ENCODE assay signal across 17 cellular contexts in the genomic region with DNA sequence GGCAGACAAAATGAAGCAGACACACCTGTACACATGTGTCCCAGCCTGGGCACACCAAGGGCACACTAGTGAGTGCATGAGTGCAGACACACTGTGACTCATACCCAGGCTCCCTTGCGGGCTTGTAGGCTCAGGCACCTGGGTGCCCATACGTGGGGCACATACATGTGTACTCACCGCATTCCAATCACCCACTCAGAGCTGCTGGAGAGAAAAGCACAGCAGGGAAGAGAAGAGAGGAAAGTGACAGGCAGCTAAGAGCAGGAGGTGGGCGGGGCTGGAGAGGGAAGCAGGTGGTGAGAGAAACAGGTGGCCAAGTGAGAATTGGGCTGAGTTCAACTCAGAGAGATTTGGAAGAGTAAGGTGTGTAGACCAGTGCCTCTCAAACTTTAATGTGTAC. TPM values are rescaled to one million over a fixed set of nuclear protein-coding genes. Genes with fewer than 3 reads are reported as not detected.
DNase-seq lines count a peak whose midpoint lies in the region; ATAC-seq and TF ChIP-seq lines count a peak whose summit lies in the region.
"Had no signal": no experiment of that assay in that cellular context is flagged by ENCODE, and none has a peak within 500 bp of the region (broad histone marks: within the 10 kb centered on the region; RNA-seq: fewer than 3 reads in every experiment).

No MANE protein-coding gene starts in this region.

- no peak overlapping the region for H3K14ac ChIP-seq in H9 (ENCODE audit: insufficient read depth, low read length)

- DNase-seq in Ammon's horn (ENCODE audit: low spot score) (peak; percentile 22), H9 (peak; percentile 78), NCI-H2171 (lab: John Stamatoyannopoulos, UW) (peak; percentile 82), cerebellum (ENCODE audit: low spot score) (peak; percentile 77), mucosa of gallbladder (ENCODE audit: low spot score) (no peak), NCI-H526 treated with DMSO at 0.1 percent for 48 hours (lab: John Stamatoyannopoulos, UW) (no peak), NCI-H1694 (lab: John Stamatoyannopoulos, UW) (no peak)
- DNase-seq: activated CD4-positive, alpha-beta memory T cell treated with anti-CD3 and anti-CD28 coated beads for 36 hours; activated naive CD8-positive, alpha-beta T cell treated with anti-CD3 and anti-CD28 coated beads, Interleukin-2, amount 50 U/mL, for 24 hours; effector memory CD4-positive, alpha-beta T cell; HFFc6; NCI-H1930; stomach had no signal

- no peak overlapping the region for H3K23ac ChIP-seq in H9 (ENCODE audit: insufficient read length, low read depth, low read length)

- no peaks in the 10 kb centered on the region for H3K79me2 ChIP-seq in H9 (ENCODE audit: insufficient read depth, low read length)

- H3K27me3 Mint-ChIP-seq in H9 (ENCODE audit: low read depth) = peaks cover 73% of the 10 kb centered on the region

- no peak overlapping the region for H2AFZ ChIP-seq in H9 (ENCODE audit: low read length)

- peaks cover 2% of the 10 kb centered on the region; the same call in 1 of the 2 replicates for H3K4me1 ChIP-seq in H9 (ENCODE audit: insufficient read depth, low read length)
- H3K4me1 ChIP-seq: SJSA1 had no signal

- H4K20me1 ChIP-seq in H9 (ENCODE audit: control insufficient read depth, insufficient read depth, insufficient read length) = no peaks in the 10 kb centered on the region

- no peak overlapping the region for H3K56ac ChIP-seq in H9 (ENCODE audit: insufficient read length, low read depth, low read length)

- no peak overlapping the region for H3T11ph ChIP-seq in H9 (ENCODE audit: low read length)

- no peak overlapping the region for H2BK12ac ChIP-seq in H9 (ENCODE audit: insufficient read length, low read depth, low read length)

- no peaks in the 10 kb centered on the region; a peak in 1 of 5 replicates for H3K9me3 Mint-ChIP-seq in H9
- H3K9me3 Mint-ChIP-seq: activated CD4-positive, alpha-beta memory T cell treated with anti-CD3 and anti-CD28 coated beads for 36 hours; activated naive CD8-positive, alpha-beta T cell treated with anti-CD3 and anti-CD28 coated beads, Interleukin-2, amount 50 U/mL, for 24 hours; CD8-positive, alpha-beta memory T cell; HFFc6; nephron had no signal

- H3K9ac ChIP-seq in H9 (ENCODE audit: extremely low read depth, insufficient read length, low read length) = no peak overlapping the region

- H3K9me3 ChIP-seq in H9 (ENCODE audit: control insufficient read depth, low read depth, low read length) = no peaks in the 10 kb centered on the region
- H3K9me3 ChIP-seq: SJSA1, stomach had no signal

- H4K91ac ChIP-seq in H9 (ENCODE audit: insufficient read length, low read depth, low read length) = no peak overlapping the region

- H3K4me3 Mint-ChIP-seq in H9 = no peak overlapping the region; a peak in 1 of 5 replicates
- H3K4me3 Mint-ChIP-seq: activated CD4-positive, alpha-beta memory T cell treated with anti-CD3 and anti-CD28 coated beads for 36 hours; activated naive CD8-positive, alpha-beta T cell treated with anti-CD3 and anti-CD28 coated beads, Interleukin-2, amount 50 U/mL, for 24 hours; HFFc6; nephron had no signal

- H3K4me2 ChIP-seq in H9 (ENCODE audit: insufficient read depth, insufficient read length, low read length) = no peak overlapping the region

- no peaks in the 10 kb centered on the region for H3K27me3 ChIP-seq in H9 (ENCODE audit: insufficient read depth, low read length)

- no CpG with 5 or more reads among the region's 4 CpGs for WGBS in H9 (ENCODE audit: extremely low coverage, insufficient read length, low lambda C conversion rate)

- no peak overlapping the region for H2AK5ac ChIP-seq in H9 (ENCODE audit: insufficient read length, low read length)

- no peaks in the 10 kb centered on the region for H3K36me3 Mint-ChIP-seq in H9 (ENCODE audit: insufficient read depth in 1 of 3, low read depth in 3 of 3)
- H3K36me3 Mint-ChIP-seq: activated CD4-positive, alpha-beta memory T cell treated with anti-CD3 and anti-CD28 coated beads for 36 hours; CD8-positive, alpha-beta memory T cell had no signal

- H3K18ac ChIP-seq in H9 (ENCODE audit: insufficient read length, low read depth, low read length) = no peak overlapping the region

- H3K4ac ChIP-seq in H9 (ENCODE audit: low read depth, low read length) = no peak overlapping the region

- H3K27ac ChIP-seq in H9 (ENCODE audit: insufficient read length, low read depth, low read length) = no peak overlapping the region
- H3K27ac ChIP-seq: SJSA1, stomach had no signal

- TF ChIP-seq CTCF in H9 (conservative IDR thresholded peaks at IDR 0.05) = no peak

- no peak overlapping the region for H2BK15ac ChIP-seq in H9 (ENCODE audit: low read depth, low read length)

- H3K79me1 ChIP-seq in H9 (ENCODE audit: insufficient read depth, low read depth, low read length, poor library complexity, severe bottlenecking) = no peaks in the 10 kb centered on the region

- H4K8ac ChIP-seq in H9 (replicated peaks; ENCODE audit: insufficient read length, low read depth, low read length) = no peak overlapping the region

- H2BK120ac ChIP-seq in H9 (ENCODE audit: low read depth, low read length, poor library complexity, severe bottlenecking) = no peak overlapping the region

- H4K5ac ChIP-seq in H9 (ENCODE audit: insufficient read length, low read depth, low read length) = no peak overlapping the region

- ATAC-seq in HG02981 (IDR thresholded peaks at IDR 0.05; ENCODE audit: unreplicated experiment) = no peak
- ATAC-seq: activated naive CD8-positive, alpha-beta T cell treated with anti-CD3 and anti-CD28 coated beads, Interleukin-2, amount 50 U/mL, for 24 hours had no signal

- peaks cover 20 to 21% of the 10 kb centered on the region in 2 experiments for H3K4me1 Mint-ChIP-seq in H9
- H3K4me1 Mint-ChIP-seq: nephron had no signal

- no peak overlapping the region for H2BK20ac ChIP-seq in H9 (ENCODE audit: low read depth, low read length, poor library complexity, severe bottlenecking)

- peak overlapping the region in 2 of 3 experiments; percentile 20 to 44; a peak in 1 of 7 replicates for H3K27ac Mint-ChIP-seq in H9
- H3K27ac Mint-ChIP-seq: activated CD4-positive, alpha-beta memory T cell treated with anti-CD3 and anti-CD28 coated beads for 36 hours; activated naive CD8-positive, alpha-beta T cell treated with anti-CD3 and anti-CD28 coated beads, Interleukin-2, amount 50 U/mL, for 24 hours; HFFc6; nephron had no signal

- no peak overlapping the region for H2BK5ac ChIP-seq in H9 (ENCODE audit: insufficient read length, low read length)

- H3K23me2 ChIP-seq in H9 (ENCODE audit: insufficient read length, low read depth, low read length, poor library complexity, severe bottlenecking) = no peaks in the 10 kb centered on the region

RNA-seq across cellular contexts. Expression of gene TMEM132E, which starts 54.0 kb away (rescaled TPM):
- total RNA-seq in H9 (2021) (0.15 and 0.42 TPM in 2 replicates), cerebellum (3.4 TPM), mucosa of gallbladder (0.23 TPM)
- total RNA-seq: activated CD4-positive, alpha-beta memory T cell treated with anti-CD3 and anti-CD28 coated beads for 36 hours; CD8-positive, alpha-beta memory T cell; HFFc6 had no signal

Comparison
In these comparisons a context has a peak if more than half of its experiments do, and no peak if none do; other contexts are left out.
1. DNase-seq: peak in Ammon's horn (single experiment), H9 (single experiment), NCI-H2171 (single experiment) and cerebellum (single experiment); none in mucosa of gallbladder (single experiment), NCI-H526 treated with DMSO at 0.1 percent for 48 hours (single experiment) and NCI-H1694 (single experiment).